ENCODE assay signal across 1 cellular context in genomic region chr9:134680393-134681060, GRCh38.
TF ChIP-seq lines count a peak whose summit lies in the region.

No MANE protein-coding gene starts in this region.

TF ChIP-seq in H1, 55 proteins besides CTCF, POLR2A, EP300 and RAD21:
- TF ChIP-seq KDM1A (IDR thresholded peaks at IDR 0.05; ENCODE audit: borderline replicate concordance, low read length) (no peak), GABPA (IDR thresholded peaks at IDR 0.05; ENCODE audit: borderline replicate concordance, insufficient read depth, low read length) (no peak), SUZ12 (IDR thresholded peaks at IDR 0.05; ENCODE audit: low read length) (no peak), SAP30 (IDR thresholded peaks at IDR 0.05; ENCODE audit: insufficient read depth, insufficient replicate concordance, low read length) (no peak), TAF7 (optimal IDR thresholded peaks at IDR 0.05; ENCODE audit: borderline replicate concordance, low read depth, low read length) (no peak), SP1 (IDR thresholded peaks at IDR 0.05; ENCODE audit: low read depth, low read length) (no peak), TEAD4 (IDR thresholded peaks at IDR 0.05; ENCODE audit: low read depth, low read length) (no peak), HDAC6 (IDR thresholded peaks at IDR 0.05; ENCODE audit: low read depth, low read length) (no peak), BRCA1 (IDR thresholded peaks at IDR 0.05; ENCODE audit: low read depth, low read length) (no peak), RBBP5 (IDR thresholded peaks at IDR 0.05; ENCODE audit: borderline replicate concordance, low read depth, low read length) (no peak), ATF3 (IDR thresholded peaks at IDR 0.05; ENCODE audit: insufficient read depth, low read depth, low read length) (no peak), MAFK (IDR thresholded peaks at IDR 0.05; ENCODE audit: low read depth, low read length) (no peak), CBX8 (IDR thresholded peaks at IDR 0.05; ENCODE audit: borderline replicate concordance, low read depth, low read length) (no peak), EGR1 (IDR thresholded peaks at IDR 0.05; ENCODE audit: borderline replicate concordance, low read depth, low read length) (no peak), NRF1 (IDR thresholded peaks at IDR 0.05; ENCODE audit: low read depth, low read length) (no peak), ASH2L (IDR thresholded peaks at IDR 0.05; ENCODE audit: low read length) (no peak), CHD2 (IDR thresholded peaks at IDR 0.05; ENCODE audit: low read length) (no peak), NANOG (IDR thresholded peaks at IDR 0.05; ENCODE audit: insufficient read depth, low read depth, low read length, poor library complexity, severe bottlenecking) (no peak), SP2 (IDR thresholded peaks at IDR 0.05; ENCODE audit: low read length) (no peak)
